1 cellular context compared by ENCODE assay signal in genomic region chr10:31100176-31100575, GRCh38.
TF ChIP-seq lines count a peak whose summit lies in the region.

No MANE protein-coding gene starts in this region.

TF ChIP-seq in endothelial cell of umbilical vein, 7 proteins besides CTCF, POLR2A, EP300 and RAD21:
- TF ChIP-seq GATA2 (IDR thresholded peaks at IDR 0.05; ENCODE audit: insufficient read depth, insufficient read length, low read depth, low read length) (no peak), JUN (IDR thresholded peaks at IDR 0.05; ENCODE audit: borderline replicate concordance, insufficient read depth, insufficient read length, low read depth) (no peak)
